ENCODE assay signal across 20 cellular contexts in genomic region chr7:6422095-6422494, GRCh38. TPM values are rescaled to one million over a fixed set of nuclear protein-coding genes. Genes with fewer than 3 reads are reported as not detected.
DNase-seq lines count a peak whose midpoint lies in the region; ATAC-seq, FAIRE-seq and TF ChIP-seq lines count a peak whose summit lies in the region.
"Had no signal": no experiment of that assay in that cellular context is flagged by ENCODE, and none has a peak within 500 bp of the region (broad histone marks: within the 10 kb centered on the region; RNA-seq: fewer than 3 reads in every experiment).

No MANE protein-coding gene starts in this region.

- no peak for TF ChIP-seq CTCF in RWPE1 (conservative IDR thresholded peaks at IDR 0.05; ENCODE audit: low read depth)

- POLR2A ChIA-PET in RWPE1 (lab: Yijun Ruan, JAX; ENCODE audit: low non-redundant PET) = no interaction called here

- no peak overlapping the region for H3K4me3 Mint-ChIP-seq in activated naive CD4-positive, alpha-beta T cell treated with anti-CD3 and anti-CD28 coated beads, Interleukin-2, amount 10 ng/mL, durations not matched to agents 7 days and 5 days
- H3K4me3 Mint-ChIP-seq: B cell, GM23338 had no signal

- peak; percentile 17 for FAIRE-seq in urothelium cell line (lab: Jason Lieb, UNC)
- FAIRE-seq: GM12878, GM19239 had no signal

- no peak for ATAC-seq in activated naive CD4-positive, alpha-beta T cell treated with anti-CD3 and anti-CD28 coated beads, Interleukin-2, amount 50 U/mL, for 72 hours
- ATAC-seq in esophagus mucosa = peak; percentile 3
- ATAC-seq: GM12878, GM23338 had no signal

- no peaks in the 10 kb centered on the region for H3K27me3 Mint-ChIP-seq in activated naive CD4-positive, alpha-beta T cell treated with anti-CD3 and anti-CD28 coated beads, Interleukin-2, amount 10 ng/mL, durations not matched to agents 7 days and 5 days
- H3K27me3 Mint-ChIP-seq: B cell; CD8-positive, alpha-beta memory T cell had no signal

- peaks cover 14% of the 10 kb centered on the region for H3K4me1 Mint-ChIP-seq in activated naive CD4-positive, alpha-beta T cell treated with anti-CD3 and anti-CD28 coated beads, Interleukin-2, amount 10 ng/mL, durations not matched to agents 7 days and 5 days
- H3K4me1 Mint-ChIP-seq: B cell, GM23338 had no signal

- peak overlapping the region; percentile 52 to 66 for H3K27ac Mint-ChIP-seq in activated naive CD4-positive, alpha-beta T cell treated with anti-CD3 and anti-CD28 coated beads, Interleukin-2, amount 50 U/mL, for 72 hours
- H3K27ac Mint-ChIP-seq in activated naive CD4-positive, alpha-beta T cell treated with anti-CD3 and anti-CD28 coated beads, Interleukin-2, amount 10 ng/mL, durations not matched to agents 7 days and 5 days = no peak overlapping the region
- H3K27ac Mint-ChIP-seq: B cell, GM23338 had no signal

- peaks cover 4% of the 10 kb centered on the region in 2 donors for H3K36me3 Mint-ChIP-seq in activated naive CD4-positive, alpha-beta T cell treated with anti-CD3 and anti-CD28 coated beads, Interleukin-2, amount 50 U/mL, for 72 hours
- peaks cover 39% of the 10 kb centered on the region for H3K36me3 Mint-ChIP-seq in activated naive CD4-positive, alpha-beta T cell treated with anti-CD3 and anti-CD28 coated beads, Interleukin-2, amount 10 ng/mL, durations not matched to agents 7 days and 5 days

- CTCF ChIA-PET in activated naive CD4-positive, alpha-beta T cell treated with anti-CD3 and anti-CD28 coated beads, Interleukin-2, amount 10 ng/mL, durations not matched to agents 7 days and 5 days (lab: Charles Lee) = no interaction called here
- CTCF ChIA-PET in RWPE1 (lab: Yijun Ruan, JAX) = no interaction called here

- H3K27ac ChIP-seq in RWPE1 = peak overlapping the region; percentile 22; the same call in 1 of the 2 replicates
- H3K27ac ChIP-seq: PC-9, SJSA1 had no signal

- no peak for DNase-seq in activated naive CD4-positive, alpha-beta T cell treated with anti-CD3 and anti-CD28 coated beads, Interleukin-2, amount 50 U/mL, for 72 hours (ENCODE audit: low spot score in 2 of 2)
- DNase-seq in activated naive CD4-positive, alpha-beta T cell treated with anti-CD3 and anti-CD28 coated beads, Interleukin-2, amount 10 ng/mL, durations not matched to agents 7 days and 5 days = no peak
- DNase-seq in RWPE1 (ENCODE audit: low spot score) = no peak
- DNase-seq in urothelium cell line (ENCODE audit: low spot score) = no peak
- DNase-seq in globus pallidus (ENCODE audit: low spot score) = no peak
- DNase-seq in HCEC 1CT = no peak
- DNase-seq: CD8-positive, alpha-beta memory T cell; DMS53; EL; IMR-90; NCI-H1436 treated with DMSO at 0.1 percent for 48 hours; NCI-H2029; NCI-H526; PC-9 had no signal

- no peaks in the 10 kb centered on the region for H3K9me3 Mint-ChIP-seq in activated naive CD4-positive, alpha-beta T cell treated with anti-CD3 and anti-CD28 coated beads, Interleukin-2, amount 50 U/mL, for 72 hours
- no peaks in the 10 kb centered on the region for H3K9me3 Mint-ChIP-seq in activated naive CD4-positive, alpha-beta T cell treated with anti-CD3 and anti-CD28 coated beads, Interleukin-2, amount 10 ng/mL, durations not matched to agents 7 days and 5 days
- H3K9me3 Mint-ChIP-seq: CD8-positive, alpha-beta memory T cell had no signal

RNA-seq across cellular contexts. Expression of gene DAGLB, which starts 25.7 kb away (rescaled TPM):
- total RNA-seq in activated naive CD4-positive, alpha-beta T cell treated with anti-CD3 and anti-CD28 coated beads, Interleukin-2, amount 50 U/mL, for 72 hours = 10 to 100 TPM; 19.1 to 20.7 TPM
- 11.2 TPM for total RNA-seq in esophagus mucosa

RNA-seq across cellular contexts. Expression of gene RAC1, which starts 47.8 kb away (rescaled TPM):
- 100 to 1,000 TPM; 118 to 183 TPM for total RNA-seq in activated naive CD4-positive, alpha-beta T cell treated with anti-CD3 and anti-CD28 coated beads, Interleukin-2, amount 50 U/mL, for 72 hours
- 373 TPM for total RNA-seq in esophagus mucosa
